ENCODE assay signal across 14 cellular contexts in genomic region chr12:21906919-21907642, GRCh38. TPM values are rescaled to one million over a fixed set of nuclear protein-coding genes. Genes with fewer than 3 reads are reported as not detected.
DNase-seq lines count a peak whose midpoint lies in the region; ATAC-seq and TF ChIP-seq lines count a peak whose summit lies in the region.
"Had no signal": no experiment of that assay in that cellular context is flagged by ENCODE, and none has a peak within 500 bp of the region (broad histone marks: within the 10 kb centered on the region; RNA-seq: fewer than 3 reads in every experiment).

No MANE protein-coding gene starts in this region.

- H3K27ac ChIP-seq in coronary artery, result no peak overlapping the region

- DNase-seq in renal cortical epithelial cell (ENCODE audit: low read depth), result peak; percentile 10
- no peak for DNase-seq in NCI-H345 (lab: John Stamatoyannopoulos, UW)
- no peak for DNase-seq in DMS 273 (lab: John Stamatoyannopoulos, UW; ENCODE audit: unreplicated experiment)
- DNase-seq in coronary artery (ENCODE audit: low spot score), result no peak
- no peak for DNase-seq in OCI-M2 (lab: John Stamatoyannopoulos, UW; ENCODE audit: unreplicated experiment)
- DNase-seq: activated CD4-positive, alpha-beta T cell treated with anti-CD3 and anti-CD28 coated beads for 4 hours; head of caudate nucleus; NCI-H1092 treated with DMSO at 0.1 percent for 48 hours; T-helper 2 cell had no signal

- TF ChIP-seq CTCF in coronary artery (IDR thresholded peaks at IDR 0.05), result no peak

- H3K4me3 ChIP-seq in coronary artery, result no peak overlapping the region
- H3K4me3 ChIP-seq: skin epidermis had no signal

- peak; percentile 94 for ATAC-seq in GM18867 (IDR thresholded peaks at IDR 0.05; ENCODE audit: unreplicated experiment)
- ATAC-seq in HG02571 (IDR thresholded peaks at IDR 0.05; ENCODE audit: unreplicated experiment), result peak; percentile 51
- peak; percentile 82 for ATAC-seq in HG03521 (IDR thresholded peaks at IDR 0.05; ENCODE audit: unreplicated experiment)
- ATAC-seq: left lobe of liver had no signal

RNA-seq across cellular contexts. Expression of gene ABCC9, which starts 34.1 kb away (rescaled TPM):
- 0.40 and 1.7 TPM in 2 replicates for total RNA-seq in renal cortical epithelial cell
